ENCODE assay signal across 8 cellular contexts in genomic region chr17:30707724-30708240, GRCh38.
DNase-seq lines count a peak whose midpoint lies in the region; ATAC-seq, FAIRE-seq and TF ChIP-seq lines count a peak whose summit lies in the region.
"Not testable (repeated sequence)": the region's sequence is repeated elsewhere in the genome, so short reads cannot be mapped to it uniquely, and the experiment has no call there.

No MANE protein-coding gene starts in this region.

- peak; percentile 73 for DNase-seq in Karpas-422
- DNase-seq in PC-9 = peak in 1 of 2 experiments; percentile 36
- DNase-seq in activated T-cell treated with anti-CD3 and anti-CD28 coated beads, Interleukin-2, amount 50 U/mL, for 72 hours; keratinocyte (ENCODE audit: low read depth, low spot score): not testable (repeated sequence)
- DNase-seq in pancreas = peak in 1 of 6 donors; percentile 34
- peak in 1 of 2 donors; percentile 25 for DNase-seq in uterus

- H3K4me3 Mint-ChIP-seq in activated T-cell treated with anti-CD3 and anti-CD28 coated beads, Interleukin-2, amount 50 U/mL, for 72 hours = peak overlapping the region; percentile 94 to 98

- not testable (repeated sequence) for H3K9me3 Mint-ChIP-seq in activated T-cell treated with anti-CD3 and anti-CD28 coated beads, Interleukin-2, amount 50 U/mL, for 72 hours

- intact Hi-C loops in PC-9 (cut with micrococcal nuclease; ENCODE audit: unreplicated experiment); pancreas (cut with DNase I); uterus (cut with DNase I; ENCODE audit: low total_unique reads): not testable (repeated sequence)

- not testable (repeated sequence) for H3K9me2 ChIP-seq in Karpas-422 (replicated peaks; ENCODE audit: insufficient read depth, low read length); PC-9 (ENCODE audit: insufficient read depth)

- 2 to 3% methylated on average over 18 of the region's 18 CpGs for WGBS in pancreas, 2 donors

- H3K9me3 ChIP-seq in ES-I3 (ENCODE audit: control insufficient read depth, insufficient read depth, low read length); Karpas-422 (ENCODE audit: low read length); PC-9 (ENCODE audit: insufficient read depth, low read depth); endocrine pancreas (ENCODE audit: control insufficient read depth, low read length); keratinocyte (ENCODE audit: control insufficient read depth, low read depth, low read length); pancreas; uterus: not testable (repeated sequence)

- dilution Hi-C loops in keratinocyte (cut with MboI; ENCODE audit: extremely low pct_ligation_motif_present, low sequenced_read_pairs) = not testable (repeated sequence)

- H3K27ac Mint-ChIP-seq in activated T-cell treated with anti-CD3 and anti-CD28 coated beads, Interleukin-2, amount 50 U/mL, for 72 hours = peak overlapping the region; percentile 75

- peak in 1 of 2 donors; percentile 14 for ATAC-seq in activated T-cell treated with anti-CD3 and anti-CD28 coated beads, Interleukin-2, amount 50 U/mL, for 72 hours (replicated peaks in 1 of 2)
- peak; percentile 30 to 37 (median 33) for ATAC-seq in pancreas

- H3K36me3 Mint-ChIP-seq in activated T-cell treated with anti-CD3 and anti-CD28 coated beads, Interleukin-2, amount 50 U/mL, for 72 hours (ENCODE audit: insufficient read depth in 2 of 2) = not testable (repeated sequence)

- H3K4me3 ChIP-seq in Karpas-422 (ENCODE audit: low read length) (peak overlapping the region; percentile 77), PC-9 (peak overlapping the region; percentile 83), keratinocyte (ENCODE audit: control insufficient read depth in 2 of 3, extremely low read depth in 1 of 3, insufficient read depth in 2 of 3, low read depth in 1 of 3, low read length in 3 of 3) (peak overlapping the region; percentile 56 to 72 (median 69)), pancreas (peak overlapping the region; percentile 23 to 73 (median 70)), uterus (peak overlapping the region; percentile 63 to 93)
- not testable (repeated sequence) for H3K4me3 ChIP-seq in endocrine pancreas (ENCODE audit: control insufficient read depth, insufficient read depth, low read length)

- TF ChIP-seq POLR2A in uterus (IDR thresholded peaks at IDR 0.05) = not testable (repeated sequence)

- BruUV-seq in PC-9 (replicated peaks; lab: Mats Ljungman, UMichigan) = not testable (repeated sequence)

- not testable (repeated sequence) for H3K36me3 ChIP-seq in ES-I3 (ENCODE audit: insufficient read depth, low read length); Karpas-422 (ENCODE audit: insufficient read depth, low read length); PC-9 (ENCODE audit: low read depth); endocrine pancreas (ENCODE audit: control insufficient read depth, insufficient read depth, low read length); keratinocyte (ENCODE audit: control insufficient read depth in 2 of 2, extremely low read depth in 1 of 2, insufficient read depth in 2 of 2, low read length in 2 of 2); pancreas; uterus

- FAIRE-seq in keratinocyte (lab: Jason Lieb, UNC) = peak; percentile 5
- FAIRE-seq in pancreas (lab: Jason Lieb, UNC) = not testable (repeated sequence)

- peaks cover 50% of the 10 kb centered on the region for H3K27me3 Mint-ChIP-seq in activated T-cell treated with anti-CD3 and anti-CD28 coated beads, Interleukin-2, amount 50 U/mL, for 72 hours (ENCODE audit: low read depth)

- H3K4me2 ChIP-seq in Karpas-422 (ENCODE audit: low read depth, low read length, poor library complexity, severe bottlenecking) (peak overlapping the region; percentile 96), PC-9 (peak overlapping the region; percentile 77), keratinocyte (ENCODE audit: control insufficient read depth, extremely low read depth, insufficient read depth, low read depth, low read length) (peak overlapping the region; percentile 87)

- H2AFZ ChIP-seq in Karpas-422 (ENCODE audit: low read length) (peak overlapping the region; percentile 99; the same call in 1 of the 2 replicates), PC-9 (peak overlapping the region; percentile 93), keratinocyte (ENCODE audit: control insufficient read depth, low read length) (peak overlapping the region; percentile 95)

- H3K9ac ChIP-seq in ES-I3 (ENCODE audit: low read depth, low read length) (peak overlapping the region; percentile 75), Karpas-422 (ENCODE audit: low read length) (peak overlapping the region; percentile 84), endocrine pancreas (ENCODE audit: control insufficient read depth, insufficient read depth, low read length) (peak overlapping the region; percentile 17), keratinocyte (ENCODE audit: control insufficient read depth, extremely low read depth, insufficient read depth, low read length) (peak overlapping the region; percentile 67)

- H3K27ac ChIP-seq in Karpas-422 (ENCODE audit: low read length) = peak overlapping the region; percentile 62
- H3K27ac ChIP-seq in PC-9; keratinocyte (ENCODE audit: control insufficient read depth, insufficient read depth, low read length): not testable (repeated sequence)
- peak overlapping the region in 2 of 4 donors; percentile 33 to 73 for H3K27ac ChIP-seq in pancreas
- peak overlapping the region; percentile 75 to 76 for H3K27ac ChIP-seq in uterus

- CTCF ChIA-PET in PC-9 (lab: Charles Lee) = interaction anchor here (0.6 kb wide), 1 partner anchor 231 kb away, joined by 3 read pairs; the partner anchor contains the start of gene GOSR1

- H3K27me3 ChIP-seq in Karpas-422 (ENCODE audit: low read length); PC-9 (ENCODE audit: insufficient read depth, low read depth); endocrine pancreas (ENCODE audit: control insufficient read depth, insufficient read depth, low read length); pancreas; uterus: not testable (repeated sequence)
- peaks cover 24% of the 10 kb centered on the region for H3K27me3 ChIP-seq in keratinocyte (ENCODE audit: control insufficient read depth, extremely low read depth, insufficient read depth, low read length)

- not testable (repeated sequence) for TF ChIP-seq CTCF in PC-9 (conservative IDR thresholded peaks at IDR 0.05); keratinocyte (optimal IDR thresholded peaks at IDR 0.05 in 1 of 3, IDR thresholded peaks at IDR 0.05 in 1 of 3, conservative IDR thresholded peaks at IDR 0.05 in 1 of 3; ENCODE audit: extremely low read depth in 1 of 3, insufficient read depth in 2 of 3, low read length in 3 of 3); pancreas (IDR thresholded peaks at IDR 0.05); uterus (IDR thresholded peaks at IDR 0.05)

- POLR2A ChIA-PET in PC-9 (lab: Charles Lee; ENCODE audit: unreplicated experiment) = not testable (repeated sequence)

- H3K79me2 ChIP-seq in Karpas-422 (ENCODE audit: low read length) (peaks cover 27% of the 10 kb centered on the region), PC-9 (ENCODE audit: low read depth) (peaks cover 21% of the 10 kb centered on the region), keratinocyte (ENCODE audit: control insufficient read depth, insufficient read depth, low read length) (peaks cover 18% of the 10 kb centered on the region)

- H4K20me1 ChIP-seq in Karpas-422 (ENCODE audit: insufficient read depth, low read depth, low read length); PC-9 (ENCODE audit: insufficient read depth); keratinocyte (ENCODE audit: control insufficient read depth, extremely low read depth, insufficient read depth, low read length): not testable (repeated sequence)

- peaks cover 34% of the 10 kb centered on the region for H3K4me1 Mint-ChIP-seq in activated T-cell treated with anti-CD3 and anti-CD28 coated beads, Interleukin-2, amount 50 U/mL, for 72 hours (ENCODE audit: low read depth)

- not testable (repeated sequence) for H3F3A ChIP-seq in PC-9 (ENCODE audit: insufficient read depth, low read depth)

- not testable (repeated sequence) for H3K4me1 ChIP-seq in ES-I3 (ENCODE audit: insufficient read depth, low read length); PC-9 (replicated peaks; ENCODE audit: insufficient read depth); endocrine pancreas (ENCODE audit: control insufficient read depth, insufficient read depth, low read length); keratinocyte (ENCODE audit: control insufficient read depth, extremely low read depth, insufficient read depth, low read length); pancreas; uterus
- H3K4me1 ChIP-seq in Karpas-422 (ENCODE audit: low read length) = peaks cover 38% of the 10 kb centered on the region

- H3K9me1 ChIP-seq in keratinocyte (ENCODE audit: control insufficient read depth, extremely low read depth, insufficient read depth, low read length) = not testable (repeated sequence)

Comparison
In these comparisons a context has a peak if more than half of its experiments do, and no peak if none do; other contexts are left out.
1. H3K9ac ChIP-seq: peak in every context shown above with its lines; median percentile 84 in Karpas-422; 75 in ES-I3; 67 in keratinocyte; 17 in endocrine pancreas.